In genomic region chr1:202860744-202861419, GRCh38 we compare ENCODE assay signal across 8 cellular contexts. TPM values are rescaled to one million over a fixed set of nuclear protein-coding genes. Genes with fewer than 3 reads are reported as not detected.
A peak's percentile ranks its signal among the peaks of the same experiment; 100 is the strongest.
DNase-seq lines count a peak whose midpoint lies in the region; ATAC-seq, FAIRE-seq and TF ChIP-seq lines count a peak whose summit lies in the region.

No MANE protein-coding gene starts in this region.

- no peaks in the 10 kb centered on the region for H3K27me3 ChIP-seq in H1 (replicated peaks in 1 of 4; ENCODE audit: control insufficient read depth in 3 of 4, extremely low read depth in 1 of 4, insufficient read depth in 3 of 4, low read length in 3 of 4)
- H3K27me3 ChIP-seq in mononuclear cell (ENCODE audit: insufficient read depth, low read length), result no peaks in the 10 kb centered on the region

- peaks cover 13% of the 10 kb centered on the region for H3K79me1 ChIP-seq in H1 (ENCODE audit: low read depth, low read length)

- peaks cover 0 to 5% of the 10 kb centered on the region in 2 experiments for H4K20me1 ChIP-seq in H1 (replicated peaks in 1 of 2; ENCODE audit: control insufficient read depth in 1 of 2, insufficient read depth in 2 of 2, low read length in 2 of 2)

- H3K4me2 ChIP-seq in H1 (ENCODE audit: insufficient read depth in 1 of 2, low read depth in 2 of 2, low read length in 2 of 2), result peak overlapping the region; percentile 84 to 85

- H4K8ac ChIP-seq in H1 (ENCODE audit: extremely low read depth, insufficient read depth, low read length), result peak overlapping the region; percentile 94; the same call in 1 of the 2 replicates

- no peak for TF ChIP-seq CTCF in H1 (IDR thresholded peaks at IDR 0.05; ENCODE audit: control extremely low read depth in 1 of 3, insufficient read depth in 1 of 3, low read depth in 1 of 3, low read length in 3 of 3)

- H3K9me3 Mint-ChIP-seq in stimulated activated naive CD8-positive, alpha-beta T cell treated with anti-CD3 and anti-CD28 coated beads, Interleukin-15, Interleukin-2, amounts not matched to agents 100 ng/mL and 50 ng/mL, for 24 hours, result no peaks in the 10 kb centered on the region

- no peak overlapping the region for H3K27ac Mint-ChIP-seq in stimulated activated naive CD8-positive, alpha-beta T cell treated with anti-CD3 and anti-CD28 coated beads, Interleukin-15, Interleukin-2, amounts not matched to agents 100 ng/mL and 50 ng/mL, for 24 hours

- H4K91ac ChIP-seq in H1 (replicated peaks; ENCODE audit: insufficient read length, low read length), result peak overlapping the region; percentile 86

- no peak overlapping the region for H2BK15ac ChIP-seq in H1 (ENCODE audit: low read length)

- H3K4me1 Mint-ChIP-seq in stimulated activated naive CD8-positive, alpha-beta T cell treated with anti-CD3 and anti-CD28 coated beads, Interleukin-15, Interleukin-2, amounts not matched to agents 100 ng/mL and 50 ng/mL, for 24 hours (ENCODE audit: low read depth), result peaks cover 9% of the 10 kb centered on the region

- TF ChIP-seq EP300 in H1 (IDR thresholded peaks at IDR 0.05; ENCODE audit: borderline replicate concordance in 1 of 2, low read depth in 2 of 2, low read length in 2 of 2), result no peak

- peaks cover 10 to 28% (median 22%) of the 10 kb centered on the region in 4 experiments for H3K36me3 ChIP-seq in H1 (ENCODE audit: control insufficient read depth in 2 of 4, insufficient read depth in 4 of 4, low read length in 3 of 4)

- no peak overlapping the region for H2BK120ac ChIP-seq in H1 (replicated peaks; ENCODE audit: low read depth, low read length)

- peak overlapping the region; percentile 85 to 96 (median 90) for H3K9ac ChIP-seq in H1 (replicated peaks in 1 of 4; ENCODE audit: extremely low read depth in 1 of 4, low read depth in 3 of 4, low read length in 3 of 4)

- H3K9me3 ChIP-seq in H1 (ENCODE audit: insufficient read depth in 2 of 2, low read depth in 1 of 2, low read length in 1 of 2) (no peaks in the 10 kb centered on the region), mononuclear cell (ENCODE audit: low read depth, low read length) (no peaks in the 10 kb centered on the region)

- H2BK20ac ChIP-seq in H1 (ENCODE audit: low read length), result no peak overlapping the region

- no peak overlapping the region for H2BK12ac ChIP-seq in H1 (ENCODE audit: low read depth, low read length)

- peak; percentile 51 to 96 for TF ChIP-seq POLR2A in H1 (IDR thresholded peaks at IDR 0.05; ENCODE audit: control extremely low read depth in 1 of 2, low read depth in 2 of 2, low read length in 2 of 2)

- 0 out of 2 replicates have a peak, but pooled peaks cover 2% of the 10 kb centered on the region for H3K23me2 ChIP-seq in H1 (ENCODE audit: low read depth, low read length)

- peak overlapping the region; percentile 16 for H3K4ac ChIP-seq in H1 (replicated peaks; ENCODE audit: insufficient read length, low read depth, low read length)

- H3K56ac ChIP-seq in H1 (replicated peaks; ENCODE audit: insufficient read length, low read depth, low read length), result peak overlapping the region; percentile 67

- no peaks in the 10 kb centered on the region for H3K36me3 Mint-ChIP-seq in stimulated activated naive CD8-positive, alpha-beta T cell treated with anti-CD3 and anti-CD28 coated beads, Interleukin-15, Interleukin-2, amounts not matched to agents 100 ng/mL and 50 ng/mL, for 24 hours (ENCODE audit: low read depth)

- 1% methylated on average over 37 of the region's 50 CpGs; no CpG with 5 or more reads in 1 of the 2 experiments for WGBS in H1 (ENCODE audit: extremely low coverage in 1 of 2, insufficient coverage in 1 of 2, insufficient read length in 1 of 2, insufficient replicate concordance in 2 of 2, low coverage in 1 of 2, low lambda C conversion rate in 2 of 2, missing lambda C conversion rate in 1 of 2), 2 experiments

- FAIRE-seq in H1 (lab: Jason Lieb, UNC), result no peak

- peaks cover 45% of the 10 kb centered on the region for H3K27me3 Mint-ChIP-seq in stimulated activated naive CD8-positive, alpha-beta T cell treated with anti-CD3 and anti-CD28 coated beads, Interleukin-15, Interleukin-2, amounts not matched to agents 100 ng/mL and 50 ng/mL, for 24 hours

- no peak overlapping the region for H3K14ac ChIP-seq in H1 (ENCODE audit: insufficient read length)

- peak overlapping the region; percentile 64 for H4K5ac ChIP-seq in H1 (ENCODE audit: insufficient read length, low read depth, low read length)

- peak; percentile 39 for ATAC-seq in GM19372 (IDR thresholded peaks at IDR 0.05; ENCODE audit: low read depth, unreplicated experiment)
- ATAC-seq in HG03196 (IDR thresholded peaks at IDR 0.05; ENCODE audit: unreplicated experiment), result no peak

- POLR2A ChIA-PET in H1 (lab: Charles Lee; ENCODE audit: partially characterized antibody), result interaction anchor here (0.6 to 5.5 kb wide), 37 partner anchors 8 to 166 kb away, joined by 3 to 46 read pairs (median 5); partner anchors contain the start of genes KDM5B, KLHL12, PCAT6 and PPFIA4

- H3K79me2 ChIP-seq in H1 (ENCODE audit: control insufficient read depth in 1 of 2, insufficient read depth in 2 of 2, low read length in 2 of 2), result peaks cover 3 to 25% of the 10 kb centered on the region in 2 experiments; a peak in 3 of 4 replicates

- H3K4me1 ChIP-seq in H1 (replicated peaks in 1 of 4; ENCODE audit: control insufficient read depth in 3 of 4, insufficient read depth in 4 of 4, low read length in 3 of 4) (peaks cover 0 to 8% (median 3%) of the 10 kb centered on the region in 4 experiments; a peak in 3 of 7 replicates), mononuclear cell (ENCODE audit: insufficient read depth, low read length) (peaks cover 47% of the 10 kb centered on the region)

- no peak overlapping the region for H2AK5ac ChIP-seq in H1 (ENCODE audit: low read depth, low read length)

- H3K4me3 ChIP-seq in H1 (ENCODE audit: extremely low read depth in 1 of 4, insufficient read depth in 2 of 4, low read depth in 3 of 4, low read length in 4 of 4), result peak overlapping the region; percentile 81 to 92 (median 88)
- peak overlapping the region; percentile 42 for H3K4me3 ChIP-seq in mononuclear cell (ENCODE audit: low read length)

- peak overlapping the region; percentile 94 for H3K18ac ChIP-seq in H1 (ENCODE audit: extremely low read depth, low read length)

- CTCF ChIA-PET in H1 (lab: Charles Lee; ENCODE audit: partially characterized antibody), result interaction anchor here (0.9 to 2.2 kb wide), 6 partner anchors 9 to 48 kb away, joined by 3 to 10 read pairs (median 4); no protein-coding TSS in a partner anchor

- H2AFZ ChIP-seq in H1 (ENCODE audit: low read length), result 0 out of 2 replicates have a peak overlapping the region, but pooled peaks have one; percentile 28

- H2BK5ac ChIP-seq in H1 (ENCODE audit: low read depth, low read length), result peak overlapping the region; percentile 82

- peak overlapping the region; percentile 69 for H3K4me3 Mint-ChIP-seq in stimulated activated naive CD8-positive, alpha-beta T cell treated with anti-CD3 and anti-CD28 coated beads, Interleukin-15, Interleukin-2, amounts not matched to agents 100 ng/mL and 50 ng/mL, for 24 hours

- DNase-seq in Ammon's horn (ENCODE audit: low spot score) (peak; percentile 23), NCI-H1048 (lab: John Stamatoyannopoulos, UW) (peak; percentile 95), H1 (ENCODE audit: low read depth in 1 of 2, low spot score in 2 of 2) (peak; percentile 78 to 85)
- peak; percentile 23 to 28 for DNase-seq in activated CD4-positive, alpha-beta T cell treated with anti-CD3 and anti-CD28 coated beads for 4 hours

- TF ChIP-seq RAD21 in H1 (IDR thresholded peaks at IDR 0.05 in 1 of 2, conservative IDR thresholded peaks at IDR 0.05 in 1 of 2; ENCODE audit: low read depth in 2 of 2, low read length in 2 of 2), result no peak

- peak overlapping the region; percentile 91 for H3K27ac ChIP-seq in H1 (ENCODE audit: low read depth, low read length)

- no peak overlapping the region for H3K23ac ChIP-seq in H1 (ENCODE audit: insufficient read length)

TF ChIP-seq in H1, 55 proteins besides CTCF, POLR2A, EP300 and RAD21 (continues in another document):
- TF ChIP-seq FOSL1 (IDR thresholded peaks at IDR 0.05; ENCODE audit: insufficient read depth, low read depth, low read length) (no peak), NANOG (IDR thresholded peaks at IDR 0.05; ENCODE audit: insufficient read depth, low read depth, low read length, poor library complexity, severe bottlenecking) (no peak), CHD1 (IDR thresholded peaks at IDR 0.05; ENCODE audit: low read depth, low read length) (no peak), SAP30 (IDR thresholded peaks at IDR 0.05; ENCODE audit: insufficient read depth, insufficient replicate concordance, low read length) (peak; percentile 21)

RNA-seq across cellular contexts. Expression of gene RABIF, which starts 28.1 kb away (rescaled TPM):
- 5.6 and 6.5 TPM in 2 replicates for total RNA-seq in H1 (2021; fragmentation: NEBNext Ultra II Directional; extraction: Animal tissue kit (Norgen Biotek cat#: 25700))
- 5.1 and 6.9 TPM in 2 replicates for polyA plus RNA-seq in H1 (2011; rRNA removed)
- polyA plus RNA-seq in H1 (2011; cell fraction: cytosol; rRNA removed), result 6.4 TPM
- 2.6 TPM for polyA plus RNA-seq in H1 (2011; cell fraction: nucleus; rRNA removed)
- 5.6 to 6.8 TPM (median 6.1 TPM) in 4 replicates for polyA plus RNA-seq in H1 (2012, experiment 1 of 2)
- 4.3 TPM for polyA plus RNA-seq in H1 (2012, experiment 2 of 2)
- polyA plus RNA-seq in H1 (2013, experiment 1 of 2), result 4.8 TPM
- polyA plus RNA-seq in H1 (2013, experiment 2 of 2), result 5.0 TPM
- polyA minus RNA-seq in H1 (2011; rRNA and poly(A)+ RNA removed), result 4.9 and 8.0 TPM in 2 replicates
- 2.3 TPM for polyA minus RNA-seq in H1 (2011; cell fraction: cytosol; rRNA and poly(A)+ RNA removed)
- polyA minus RNA-seq in H1 (2011; cell fraction: nucleus; rRNA and poly(A)+ RNA removed), result 5.5 TPM
- total RNA-seq in mononuclear cell, result 5.1 TPM

RNA-seq across cellular contexts. Expression of gene PCAT6, which starts 50.1 kb away (rescaled TPM):
- 4.6 and 6.4 TPM in 2 replicates for total RNA-seq in H1 (2021; fragmentation: NEBNext Ultra II Directional; extraction: Animal tissue kit (Norgen Biotek cat#: 25700))
- polyA plus RNA-seq in H1 (2011; rRNA removed), result 14.7 and 27.5 TPM in 2 replicates
- polyA plus RNA-seq in H1 (2011; cell fraction: cytosol; rRNA removed), result 10.7 TPM
- 25.7 TPM for polyA plus RNA-seq in H1 (2011; cell fraction: nucleus; rRNA removed)
- 12.1 to 14.2 TPM (median 13.3 TPM) in 4 replicates for polyA plus RNA-seq in H1 (2012, experiment 1 of 2)
- polyA plus RNA-seq in H1 (2012, experiment 2 of 2), result 9.0 TPM
- polyA plus RNA-seq in H1 (2013, experiment 1 of 2), result 21.2 TPM
- polyA plus RNA-seq in H1 (2013, experiment 2 of 2), result 19.8 TPM
- polyA minus RNA-seq in H1 (2011; rRNA and poly(A)+ RNA removed), result 1.5 and 3.3 TPM in 2 replicates
- 8.1 TPM for polyA minus RNA-seq in H1 (2011; cell fraction: cytosol; rRNA and poly(A)+ RNA removed)
- 14.6 TPM for polyA minus RNA-seq in H1 (2011; cell fraction: nucleus; rRNA and poly(A)+ RNA removed)
- total RNA-seq in mononuclear cell, result not detected

RNA-seq across cellular contexts. Expression of gene KDM5B, which starts 52.7 kb away (rescaled TPM):
- 210 and 221 TPM in 2 replicates for total RNA-seq in H1 (2021; fragmentation: NEBNext Ultra II Directional; extraction: Animal tissue kit (Norgen Biotek cat#: 25700))
- polyA plus RNA-seq in H1 (2011; rRNA removed), result 55.1 and 73.3 TPM in 2 replicates
- 83.3 TPM for polyA plus RNA-seq in H1 (2011; cell fraction: cytosol; rRNA removed)
- polyA plus RNA-seq in H1 (2011; cell fraction: nucleus; rRNA removed), result 112 TPM
- polyA plus RNA-seq in H1 (2012, experiment 1 of 2), result 82.0 to 114 TPM (median 94.0 TPM) in 4 replicates
- 8.3 TPM for polyA plus RNA-seq in H1 (2012, experiment 2 of 2)
- 78.6 TPM for polyA plus RNA-seq in H1 (2013, experiment 1 of 2)
- polyA plus RNA-seq in H1 (2013, experiment 2 of 2), result 70.4 TPM
- 315 and 337 TPM in 2 replicates for polyA minus RNA-seq in H1 (2011; rRNA and poly(A)+ RNA removed)
- polyA minus RNA-seq in H1 (2011; cell fraction: cytosol; rRNA and poly(A)+ RNA removed), result 161 TPM
- 405 TPM for polyA minus RNA-seq in H1 (2011; cell fraction: nucleus; rRNA and poly(A)+ RNA removed)
- 84.7 TPM for total RNA-seq in mononuclear cell

Comparison
In these comparisons a context has a peak if more than half of its experiments do, and no peak if none do; other contexts are left out.
1. DNase-seq: peak in every context shown above with its lines; median percentile 95 in NCI-H1048; 82 in H1; 26 in activated CD4-positive, alpha-beta T cell treated with anti-CD3 and anti-CD28 coated beads for 4 hours; 23 in Ammon's horn.